9 cellular contexts compared by ENCODE assay signal in the genomic region with DNA sequence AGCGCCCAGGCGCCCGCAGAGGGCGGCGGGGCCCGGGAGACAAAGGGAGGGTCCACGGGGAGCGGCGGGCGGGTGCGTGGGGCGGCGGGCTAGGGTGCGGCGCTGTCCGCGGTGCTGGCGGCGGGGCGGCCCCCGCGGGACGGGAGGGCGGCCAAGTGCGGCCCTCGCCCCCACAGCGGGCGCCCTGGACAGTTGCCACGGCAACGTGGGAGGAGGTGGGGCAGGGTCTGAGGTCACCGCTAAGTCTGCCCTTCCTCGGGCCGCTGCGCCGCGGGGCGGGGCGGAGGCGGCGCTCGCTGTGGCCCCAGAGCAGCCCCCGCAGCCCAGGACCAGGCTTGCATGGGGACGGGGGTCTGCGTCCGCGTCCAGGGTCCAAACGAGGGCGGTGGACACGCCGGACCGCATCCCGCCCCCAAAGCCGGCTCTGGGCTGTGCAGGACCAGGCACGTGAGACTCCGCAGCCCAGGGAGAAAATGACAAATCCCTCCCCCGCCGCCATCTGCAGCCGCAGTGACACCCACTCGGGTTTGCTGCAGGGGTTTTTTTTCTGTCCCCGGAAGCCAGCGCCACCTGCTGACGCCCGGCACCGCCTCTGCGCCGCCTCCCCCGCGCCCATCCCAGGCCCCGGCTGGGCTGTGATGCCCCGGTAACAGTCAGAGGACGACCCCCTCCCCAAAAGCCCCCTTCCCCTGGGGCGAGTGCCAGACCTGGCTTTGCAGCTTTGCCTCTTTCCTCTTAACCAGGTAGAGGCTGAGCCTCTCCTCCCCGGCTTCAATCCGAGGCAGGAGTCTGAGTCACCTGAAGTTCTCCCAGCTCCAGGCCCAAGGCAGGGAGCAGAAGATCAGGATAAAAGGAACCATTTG. TPM values are rescaled to one million over a fixed set of nuclear protein-coding genes. Genes with fewer than 3 reads are reported as not detected.
DNase-seq lines count a peak whose midpoint lies in the region; ATAC-seq lines count a peak whose summit lies in the region.
"Had no signal": no experiment of that assay in that cellular context is flagged by ENCODE, and none has a peak within 500 bp of the region (broad histone marks: within the 10 kb centered on the region; RNA-seq: fewer than 3 reads in every experiment).

No MANE protein-coding gene starts in this region.

- DNase-seq in GM03348 (ENCODE audit: low spot score): peak; percentile 56
- peak; percentile 25 to 78 (median 69) for DNase-seq in T-cell
- DNase-seq in activated naive CD8-positive, alpha-beta T cell treated with anti-CD3 and anti-CD28 coated beads, Interleukin-2, amount 50 U/mL, for 24 hours: peak; percentile 68
- DNase-seq in stimulated activated CD4-positive, alpha-beta T cell treated with anti-CD3 and anti-CD28 coated beads, Interleukin-1b, Interleukin-23, amount 100 ng/mL, for 4 hours (ENCODE audit: low read depth in 2 of 2): peak; percentile 60 to 68
- DNase-seq in dermis blood vessel endothelial cell: no peak

- CTCF ChIA-PET in T-cell (lab: Charles Lee): no interaction called here

- POLR2A ChIA-PET in T-cell (lab: Charles Lee): no interaction called here

- H3K27me3 ChIP-seq in HUES64 (ENCODE audit: insufficient read depth, low read length) (peaks cover 62% of the 10 kb centered on the region), iPS-15b (ENCODE audit: control insufficient read depth, insufficient read depth, low read length) (peaks cover 27% of the 10 kb centered on the region)

- no peaks in the 10 kb centered on the region for H3K36me3 Mint-ChIP-seq in T-cell
- no peaks in the 10 kb centered on the region for H3K36me3 Mint-ChIP-seq in activated naive CD8-positive, alpha-beta T cell treated with anti-CD3 and anti-CD28 coated beads, Interleukin-2, amount 50 U/mL, for 24 hours (ENCODE audit: low read depth)

- H3K4me3 ChIP-seq in HUES64 (ENCODE audit: low read length) (peak overlapping the region; percentile 61), iPS-15b (ENCODE audit: low read depth, low read length) (peak overlapping the region; percentile 26)

- H3K27ac Mint-ChIP-seq in T-cell: no peak overlapping the region
- H3K27ac Mint-ChIP-seq in activated naive CD8-positive, alpha-beta T cell treated with anti-CD3 and anti-CD28 coated beads, Interleukin-2, amount 50 U/mL, for 24 hours: no peak overlapping the region

- no peak overlapping the region; the same call in 1 of the 2 replicates for H3K27ac ChIP-seq in HUES64 (ENCODE audit: low read depth, low read length)
- H3K27ac ChIP-seq: epithelial cell of prostate had no signal

- WGBS in HUES64: 1% methylated on average over 74 of the region's 74 CpGs

- peak; percentile 77 to 87 (median 83) for ATAC-seq in T-cell (replicated peaks in 1 of 4)
- ATAC-seq in activated naive CD8-positive, alpha-beta T cell treated with anti-CD3 and anti-CD28 coated beads, Interleukin-2, amount 50 U/mL, for 24 hours: peak; percentile 29
- ATAC-seq in GM21390 (IDR thresholded peaks at IDR 0.05; ENCODE audit: unreplicated experiment): no peak

- H3K27me3 Mint-ChIP-seq in T-cell: peaks cover 20 to 56% of the 10 kb centered on the region in 2 donors
- peaks cover 46% of the 10 kb centered on the region for H3K27me3 Mint-ChIP-seq in activated naive CD8-positive, alpha-beta T cell treated with anti-CD3 and anti-CD28 coated beads, Interleukin-2, amount 50 U/mL, for 24 hours

- H3K9me3 ChIP-seq in HUES64 (ENCODE audit: insufficient read depth, low read depth, low read length) (no peaks in the 10 kb centered on the region), iPS-15b (ENCODE audit: control insufficient read depth, insufficient read depth, low read length) (no peaks in the 10 kb centered on the region)

- peaks cover 6 to 19% (median 12%) of the 10 kb centered on the region in 3 donors for H3K4me1 Mint-ChIP-seq in T-cell
- peaks cover 13% of the 10 kb centered on the region for H3K4me1 Mint-ChIP-seq in activated naive CD8-positive, alpha-beta T cell treated with anti-CD3 and anti-CD28 coated beads, Interleukin-2, amount 50 U/mL, for 24 hours

- peak overlapping the region; percentile 40; the same call in 1 of the 2 replicates for H3K9ac ChIP-seq in HUES64 (ENCODE audit: low read depth, low read length)
- no peak overlapping the region for H3K9ac ChIP-seq in iPS-15b (ENCODE audit: low read depth, low read length)

- peak overlapping the region in 2 of 3 donors; percentile 67 to 68 for H3K4me3 Mint-ChIP-seq in T-cell
- H3K4me3 Mint-ChIP-seq in activated naive CD8-positive, alpha-beta T cell treated with anti-CD3 and anti-CD28 coated beads, Interleukin-2, amount 50 U/mL, for 24 hours: no peak overlapping the region

- H3K9me3 Mint-ChIP-seq in T-cell: no peaks in the 10 kb centered on the region
- H3K9me3 Mint-ChIP-seq in activated naive CD8-positive, alpha-beta T cell treated with anti-CD3 and anti-CD28 coated beads, Interleukin-2, amount 50 U/mL, for 24 hours: no peaks in the 10 kb centered on the region

- H3K4me1 ChIP-seq in HUES64 (ENCODE audit: insufficient read depth, low read length): peaks cover 20% of the 10 kb centered on the region
- peaks cover 3% of the 10 kb centered on the region for H3K4me1 ChIP-seq in iPS-15b (ENCODE audit: control insufficient read depth, insufficient read depth, low read length)

- H3K36me3 ChIP-seq in HUES64 (ENCODE audit: insufficient read depth, low read length) (no peaks in the 10 kb centered on the region), iPS-15b (ENCODE audit: control insufficient read depth, insufficient read depth, low read length) (no peaks in the 10 kb centered on the region)

RNA-seq across cellular contexts. Expression of a gene that starts 36.8 kb away (rescaled TPM):
- polyA plus RNA-seq in HUES64 (2013, experiment 1 of 2): 43.6 TPM
- 40.4 TPM for polyA plus RNA-seq in HUES64 (2013, experiment 2 of 2)
- total RNA-seq in T-cell: 10 to 100 TPM; 36.7 to 44.5 (median 42.2) TPM
- total RNA-seq in dermis blood vessel endothelial cell: 18.4 and 28.1 TPM in 2 replicates

RNA-seq across cellular contexts. Expression of a gene that starts 56.6 kb away (rescaled TPM):
- polyA plus RNA-seq in HUES64 (2013, experiment 1 of 2): not detected
- not detected for polyA plus RNA-seq in HUES64 (2013, experiment 2 of 2)
- total RNA-seq in T-cell (not detected), dermis blood vessel endothelial cell (not detected in 2 replicates)
